Comparison of ENCODE assay signal across 8 cellular contexts in genomic region chr6:134640975-134641429, GRCh38.
DNase-seq lines count a peak whose midpoint lies in the region; ATAC-seq and TF ChIP-seq lines count a peak whose summit lies in the region.

No MANE protein-coding gene starts in this region.

- H3K9me3 ChIP-seq in SJSA1 (replicated peaks) = no peaks in the 10 kb centered on the region
- H3K9me3 ChIP-seq in parathyroid adenoma (ENCODE audit: control insufficient read depth, low read length) = no peaks in the 10 kb centered on the region
- H3K9me3 ChIP-seq in tibial nerve = no peaks in the 10 kb centered on the region

- no peak for TF ChIP-seq POLR2A in tibial nerve (IDR thresholded peaks at IDR 0.05)

- TF ChIP-seq EP300 in tibial nerve (IDR thresholded peaks at IDR 0.05) = peak in 1 of 2 donors; percentile 86

- 33 to 79% methylated on average over 1 of the region's 1 CpG for WGBS in tibial nerve, 2 donors

- H3K4me3 ChIP-seq in SJSA1 = no peak overlapping the region
- peak overlapping the region; percentile 8 for H3K4me3 ChIP-seq in parathyroid adenoma (ENCODE audit: low read depth, low read length)
- no peak overlapping the region for H3K4me3 ChIP-seq in tibial nerve

- TF ChIP-seq CTCF in parathyroid adenoma (IDR thresholded peaks at IDR 0.05) (peak; percentile 97), tibial nerve (IDR thresholded peaks at IDR 0.05) (peak; percentile 83 to 96 (median 92))

- ATAC-seq in GM21737 (IDR thresholded peaks at IDR 0.05; ENCODE audit: unreplicated experiment) = peak; percentile 83

- no peaks in the 10 kb centered on the region for H3K79me2 ChIP-seq in parathyroid adenoma

- H3K27ac ChIP-seq in SJSA1 (no peak overlapping the region), parathyroid adenoma (peak overlapping the region; percentile 40), tibial nerve (peak overlapping the region in 2 of 4 donors; percentile 7 to 9)

- H3K9ac ChIP-seq in parathyroid adenoma = no peak overlapping the region

- H3K4me2 ChIP-seq in parathyroid adenoma (ENCODE audit: low read length) = peak overlapping the region; percentile 19

- H3K36me3 ChIP-seq in SJSA1 (no peaks in the 10 kb centered on the region), parathyroid adenoma (ENCODE audit: control insufficient read depth, insufficient read depth, low read length) (no peaks in the 10 kb centered on the region), tibial nerve (no peaks in the 10 kb centered on the region)

- peak; percentile 44 for DNase-seq in DMS53 treated with DMSO at 0.1 percent for 48 hours (lab: John Stamatoyannopoulos, UW; ENCODE audit: unreplicated experiment)
- peak; percentile 92 for DNase-seq in LHCN-M2 (ENCODE audit: low read depth)
- DNase-seq in SJSA1 (ENCODE audit: low read depth in 1 of 2, low spot score in 2 of 2) = peak; percentile 67 to 79
- DNase-seq in activated naive CD4-positive, alpha-beta T cell treated with Interleukin-2 at 50 U/mL for 16 hours = peak; percentile 82
- peak; percentile 85 for DNase-seq in globus pallidus (ENCODE audit: low spot score)
- DNase-seq in tibial nerve (ENCODE audit: low spot score in 2 of 2) = peak; percentile 77 to 91

- H3K4me1 ChIP-seq in SJSA1 (replicated peaks) (peaks cover 19% of the 10 kb centered on the region), parathyroid adenoma (peaks cover 38% of the 10 kb centered on the region), tibial nerve (peaks cover 0 to 10% (median 0%) of the 10 kb centered on the region in 4 donors)

- H2AFZ ChIP-seq in parathyroid adenoma = peak overlapping the region; percentile 63

- H3K27me3 ChIP-seq in SJSA1 (replicated peaks) (no peaks in the 10 kb centered on the region), parathyroid adenoma (ENCODE audit: control insufficient read depth, insufficient read depth, low read length) (no peaks in the 10 kb centered on the region), tibial nerve (no peaks in the 10 kb centered on the region)
